Comparison of ENCODE assay signal across 19 cellular contexts in genomic region chr21:27678511-27678910, GRCh38.
A peak's percentile ranks its signal among the peaks of the same experiment; 100 is the strongest.
DNase-seq lines count a peak whose midpoint lies in the region; FAIRE-seq and TF ChIP-seq lines count a peak whose summit lies in the region.
"Had no signal": no experiment of that assay in that cellular context is flagged by ENCODE, and none has a peak within 500 bp of the region (broad histone marks: within the 10 kb centered on the region; RNA-seq: fewer than 3 reads in every experiment).

No MANE protein-coding gene starts in this region.

- H3K4me3 ChIP-seq in mammary epithelial cell (replicated peaks in 1 of 3; ENCODE audit: insufficient read depth in 1 of 3, low read depth in 2 of 3, low read length in 3 of 3) (no peak overlapping the region), breast epithelium (no peak overlapping the region)
- H3K4me3 ChIP-seq: BLaER1, GM12878, GM23248 had no signal

- no peaks in the 10 kb centered on the region for H3K9me3 ChIP-seq in mammary epithelial cell (replicated peaks; ENCODE audit: insufficient read depth, low read length)
- no peaks in the 10 kb centered on the region for H3K9me3 ChIP-seq in breast epithelium

- DNase-seq in mammary epithelial cell (no peak), breast epithelium (ENCODE audit: low spot score in 2 of 2) (no peak), urothelium cell line (ENCODE audit: low spot score) (no peak), NCI-H1092 treated with DMSO at 0.1 percent for 48 hours (lab: John Stamatoyannopoulos, UW) (no peak), NCI-H526 treated with DMSO at 0.1 percent for 48 hours (lab: John Stamatoyannopoulos, UW) (no peak)
- DNase-seq: CD4-positive, alpha-beta T cell; CD8-positive, alpha-beta memory T cell; DMS 273 treated with DMSO at 0.1 percent for 48 hours; DMS79; EL; GDM1; GM23248; H9 had no signal

- peaks cover 16% of the 10 kb centered on the region for H3K4me1 ChIP-seq in mammary epithelial cell (ENCODE audit: insufficient read depth, low read length)
- H3K4me1 ChIP-seq in breast epithelium, result no peaks in the 10 kb centered on the region
- H3K4me1 ChIP-seq: BLaER1 had no signal

- in situ Hi-C loops in mammary epithelial cell (cut with MboI; ENCODE audit: low sequenced_read_pairs in 2 of 2), result loop anchor here in 1 of 2 donors (10.0 kb wide), 1 partner anchor 94 kb away; no protein-coding TSS in a partner anchor

- no peaks in the 10 kb centered on the region for H3K79me2 ChIP-seq in mammary epithelial cell (ENCODE audit: insufficient read depth, low read length)

- no peaks in the 10 kb centered on the region for H3K27me3 ChIP-seq in mammary epithelial cell (ENCODE audit: insufficient read depth, low read length)
- no peaks in the 10 kb centered on the region for H3K27me3 ChIP-seq in breast epithelium
- H3K27me3 ChIP-seq: BLaER1 had no signal

- dilution Hi-C loops in mammary epithelial cell (cut with HindIII; ENCODE audit: low sequenced_read_pairs), result no loop called here

- intact Hi-C loops in mammary epithelial cell (cut with micrococcal nuclease) (no loop called here), breast epithelium (cut with DNase I; ENCODE audit: low total_unique reads) (no loop called here)

- H3K27ac ChIP-seq in mammary epithelial cell (ENCODE audit: insufficient read depth, low read depth, low read length) (no peak overlapping the region), breast epithelium (no peak overlapping the region), VCaP (peak overlapping the region; percentile 32)
- H3K27ac ChIP-seq: 22Rv1, BLaER1, GM23248 had no signal

- WGBS in mammary epithelial cell (ENCODE audit: low coverage, missing lambda C conversion rate), result 68% methylated on average over 2 of the region's 2 CpGs

- FAIRE-seq in urothelium cell line (lab: Jason Lieb, UNC), result peak; percentile 30
- FAIRE-seq: D721Med, GM12878, GM19239 had no signal

- H3K36me3 ChIP-seq in mammary epithelial cell (ENCODE audit: insufficient read depth, low read length), result no peaks in the 10 kb centered on the region
- no peaks in the 10 kb centered on the region for H3K36me3 ChIP-seq in breast epithelium
- H3K36me3 ChIP-seq: BLaER1 had no signal

- no peak for TF ChIP-seq CTCF in mammary epithelial cell (conservative IDR thresholded peaks at IDR 0.05 in 1 of 2, IDR thresholded peaks at IDR 0.05 in 1 of 2; ENCODE audit: extremely low read depth in 1 of 2, insufficient read depth in 1 of 2, low read depth in 1 of 2, low read length in 2 of 2)
- no peak for TF ChIP-seq CTCF in breast epithelium (IDR thresholded peaks at IDR 0.05)
- no peak for TF ChIP-seq CTCF in VCaP (conservative IDR thresholded peaks at IDR 0.05)

- no peak overlapping the region for H3K9ac ChIP-seq in mammary epithelial cell (ENCODE audit: insufficient read depth, low read length)
- H3K9ac ChIP-seq: BLaER1, GM23248 had no signal

- no TSS peak for BruUV-seq in mammary epithelial cell (replicated peaks; lab: Mats Ljungman, UMichigan)

- CTCF ChIA-PET in mammary epithelial cell (lab: Charles Lee; ENCODE audit: low non-redundant PET), result no interaction called here

- no peaks in the 10 kb centered on the region for H4K20me1 ChIP-seq in mammary epithelial cell (ENCODE audit: insufficient read depth, low read length)
- H4K20me1 ChIP-seq: BLaER1 had no signal

- peak overlapping the region; percentile 45 for H2AFZ ChIP-seq in mammary epithelial cell (ENCODE audit: low read depth, low read length)
- H2AFZ ChIP-seq: GM23248 had no signal

- no peak overlapping the region for H3K4me2 ChIP-seq in mammary epithelial cell (ENCODE audit: insufficient read depth, low read depth, low read length)
- H3K4me2 ChIP-seq: BLaER1 had no signal

- no peak for TF ChIP-seq POLR2A in breast epithelium (IDR thresholded peaks at IDR 0.05)
